ENCODE assay signal across 8 cellular contexts in genomic region chr12:15532364-15532977, GRCh38.
DNase-seq lines count a peak whose midpoint lies in the region; ATAC-seq and TF ChIP-seq lines count a peak whose summit lies in the region.

No MANE protein-coding gene starts in this region.

- H3K79me2 ChIP-seq in PC-3 (ENCODE audit: low read length) = no peaks in the 10 kb centered on the region

- H2AFZ ChIP-seq in PC-3 (ENCODE audit: low read length) = no peak overlapping the region

- peak overlapping the region in 2 of 3 donors; percentile 21 to 44 for H3K27ac Mint-ChIP-seq in CD4-positive, CD25-positive, alpha-beta regulatory T cell

- H3K27ac ChIP-seq in CD4-positive, CD25-positive, alpha-beta regulatory T cell (ENCODE audit: insufficient read depth, low read length, poor library complexity, severe bottlenecking) = no peak overlapping the region
- no peak overlapping the region for H3K27ac ChIP-seq in PC-3 (ENCODE audit: low read length)
- no peak overlapping the region for H3K27ac ChIP-seq in right cardiac atrium (ENCODE audit: low read length)

- no peaks in the 10 kb centered on the region for H3K27me3 ChIP-seq in CD4-positive, CD25-positive, alpha-beta regulatory T cell (ENCODE audit: control insufficient read depth, insufficient read depth, low read length)
- H3K27me3 ChIP-seq in PC-3 (ENCODE audit: low read length) = no peaks in the 10 kb centered on the region
- H3K27me3 ChIP-seq in right cardiac atrium (ENCODE audit: control insufficient read depth, insufficient read depth) = no peaks in the 10 kb centered on the region

- peaks cover 22% of the 10 kb centered on the region for H3K27me3 Mint-ChIP-seq in CD4-positive, CD25-positive, alpha-beta regulatory T cell

- H3K4me3 Mint-ChIP-seq in CD4-positive, CD25-positive, alpha-beta regulatory T cell = peak overlapping the region in 2 of 4 donors; percentile 5 to 39

- 40% methylated on average over 3 of the region's 3 CpGs for WGBS in right cardiac atrium

- H3K9me2 ChIP-seq in PC-3 (replicated peaks; ENCODE audit: low read length) = no peaks in the 10 kb centered on the region

- peaks cover 5% of the 10 kb centered on the region for H3K36me3 Mint-ChIP-seq in CD4-positive, CD25-positive, alpha-beta regulatory T cell

- H3K9me3 ChIP-seq in CD4-positive, CD25-positive, alpha-beta regulatory T cell (ENCODE audit: control insufficient read depth in 2 of 2, low read length in 2 of 2) = peaks cover 0 to 5% of the 10 kb centered on the region in 2 experiments
- H3K9me3 ChIP-seq in PC-3 (ENCODE audit: low read length) (no peaks in the 10 kb centered on the region), right cardiac atrium (ENCODE audit: control insufficient read depth, low read length) (no peaks in the 10 kb centered on the region)

- H3K9me3 Mint-ChIP-seq in CD4-positive, CD25-positive, alpha-beta regulatory T cell = peaks cover 0 to 10% (median 0%) of the 10 kb centered on the region in 7 donors

- ATAC-seq in CD4-positive, CD25-positive, alpha-beta regulatory T cell (ENCODE audit: low read depth in 2 of 2) = peak; percentile 63 to 64
- ATAC-seq in GM19023 (IDR thresholded peaks at IDR 0.05; ENCODE audit: unreplicated experiment) (peak; percentile 69), HG03175 (IDR thresholded peaks at IDR 0.05; ENCODE audit: unreplicated experiment) (peak; percentile 60), PC-3 (peak; percentile 84), right cardiac atrium (peak; percentile 60)

- CTCF ChIA-PET in PC-3 (lab: Charles Lee) = interaction anchor here (0.6 to 1.5 kb wide), 6 partner anchors 52 to 588 kb away, joined by 4 to 24 read pairs (median 5); no protein-coding TSS in a partner anchor

- H3K4me3 ChIP-seq in CD4-positive, CD25-positive, alpha-beta regulatory T cell (ENCODE audit: low read depth, low read length) = peak overlapping the region; percentile 33
- H3K4me3 ChIP-seq in PC-3 (ENCODE audit: low read length) = no peak overlapping the region
- no peak overlapping the region for H3K4me3 ChIP-seq in right cardiac atrium (ENCODE audit: low read length)

- no peak overlapping the region for H3K4me2 ChIP-seq in PC-3 (ENCODE audit: low read length)

- peak; percentile 77 for TF ChIP-seq CTCF in PC-3 (conservative IDR thresholded peaks at IDR 0.05; ENCODE audit: low read depth, low read length)

- peaks cover 5 to 7% (median 6%) of the 10 kb centered on the region in 4 donors for H3K4me1 Mint-ChIP-seq in CD4-positive, CD25-positive, alpha-beta regulatory T cell

- intact Hi-C loops in PC-3 (cut with micrococcal nuclease) (loop anchor here (1.0 kb wide), 2 partner anchors 52 to 324 kb away; no protein-coding TSS in a partner anchor), right cardiac atrium (cut with DNase I) (loop anchor here (5.0 to 10.0 kb wide), 3 partner anchors 50 to 325 kb away; no protein-coding TSS in a partner anchor)

- BruUV-seq in PC-3 (replicated peaks; lab: Mats Ljungman, UMichigan) = no TSS peak

- H4K20me1 ChIP-seq in PC-3 (ENCODE audit: low read length) = no peaks in the 10 kb centered on the region

- POLR2A ChIA-PET in PC-3 (lab: Charles Lee; ENCODE audit: unreplicated experiment) = no interaction called here

- no peaks in the 10 kb centered on the region for H3F3A ChIP-seq in PC-3 (ENCODE audit: low read length, unreplicated experiment)

- no peak overlapping the region for H3K9ac ChIP-seq in PC-3 (ENCODE audit: low read length)

- H3K4me1 ChIP-seq in CD4-positive, CD25-positive, alpha-beta regulatory T cell (ENCODE audit: control insufficient read depth, insufficient read depth, low read length, poor library complexity, severe bottlenecking) = peaks cover 19% of the 10 kb centered on the region
- H3K4me1 ChIP-seq in PC-3 (ENCODE audit: insufficient read depth, low read length) (no peaks in the 10 kb centered on the region), right cardiac atrium (ENCODE audit: control insufficient read depth, insufficient read depth, low read length) (no peaks in the 10 kb centered on the region)

- H3K36me3 ChIP-seq in CD4-positive, CD25-positive, alpha-beta regulatory T cell (ENCODE audit: control insufficient read depth, insufficient read depth, low read length) = no peaks in the 10 kb centered on the region
- no peaks in the 10 kb centered on the region for H3K36me3 ChIP-seq in PC-3 (ENCODE audit: low read depth, low read length)

- peak; percentile 18 to 85 (median 69) for DNase-seq in CD4-positive, CD25-positive, alpha-beta regulatory T cell
- DNase-seq in PC-3 (peak; percentile 77), right cardiac atrium (no peak), mesenteric fat pad (ENCODE audit: low spot score) (no peak)
- peak; percentile 47 for DNase-seq in activated naive CD4-positive, alpha-beta T cell treated with anti-CD3 and anti-CD28 coated beads, Interleukin-2, amount 50 U/mL, for 16 hours
- DNase-seq in stimulated activated CD4-positive, alpha-beta T cell treated with anti-CD3 and anti-CD28 coated beads, Interleukin-15, amount 100 ng/mL, for 24 hours = peak; percentile 48

Comparison
In these comparisons a context has a peak if more than half of its experiments do, and no peak if none do; other contexts are left out.
1. DNase-seq: peak in CD4-positive, CD25-positive, alpha-beta regulatory T cell (3 of 3), PC-3 (single experiment), activated naive CD4-positive, alpha-beta T cell treated with anti-CD3 and anti-CD28 coated beads, Interleukin-2, amount 50 U/mL, for 16 hours (single experiment) and stimulated activated CD4-positive, alpha-beta T cell treated with anti-CD3 and anti-CD28 coated beads, Interleukin-15, amount 100 ng/mL, for 24 hours (single experiment); none in right cardiac atrium (0 of 3) and mesenteric fat pad (single experiment).
2. Peak in every context shown above with its lines, with median percentiles within 50 percentile points of each other: ATAC-seq.